9 cellular contexts compared by ENCODE assay signal in genomic region chr16:25223964-25224363, GRCh38. TPM values are rescaled to one million over a fixed set of nuclear protein-coding genes. Genes with fewer than 3 reads are reported as not detected.
"Had no signal": no experiment of that assay in that cellular context is flagged by ENCODE, and none has a peak within 500 bp of the region (broad histone marks: within the 10 kb centered on the region; RNA-seq: fewer than 3 reads in every experiment).

No MANE protein-coding gene starts in this region.

- H3K9me3 ChIP-seq: HAP-1 had no signal

- H3K4me1 ChIP-seq: HAP-1 had no signal

- H3K9ac ChIP-seq: GM23248 had no signal

- H3K36me3 ChIP-seq: HAP-1 had no signal

- H3K4me3 ChIP-seq: GM23248, HAP-1, K562 had no signal

- DNase-seq: GM23248, GOT3, HFFc6, IMR-90, KG1 had no signal

- H2AFZ ChIP-seq: GM23248 had no signal

- H3K27ac ChIP-seq: GM23248, HL-60 had no signal

RNA-seq across cellular contexts. Expression of gene AQP8, which starts 7.2 kb away (rescaled TPM):
- total RNA-seq: GM23248, HFFc6, HT1080, IMR-90, K562 had no signal
- polyA plus RNA-seq: GM23248, IMR-90, K562 had no signal
